ENCODE assay signal across 8 cellular contexts in the genomic region with DNA sequence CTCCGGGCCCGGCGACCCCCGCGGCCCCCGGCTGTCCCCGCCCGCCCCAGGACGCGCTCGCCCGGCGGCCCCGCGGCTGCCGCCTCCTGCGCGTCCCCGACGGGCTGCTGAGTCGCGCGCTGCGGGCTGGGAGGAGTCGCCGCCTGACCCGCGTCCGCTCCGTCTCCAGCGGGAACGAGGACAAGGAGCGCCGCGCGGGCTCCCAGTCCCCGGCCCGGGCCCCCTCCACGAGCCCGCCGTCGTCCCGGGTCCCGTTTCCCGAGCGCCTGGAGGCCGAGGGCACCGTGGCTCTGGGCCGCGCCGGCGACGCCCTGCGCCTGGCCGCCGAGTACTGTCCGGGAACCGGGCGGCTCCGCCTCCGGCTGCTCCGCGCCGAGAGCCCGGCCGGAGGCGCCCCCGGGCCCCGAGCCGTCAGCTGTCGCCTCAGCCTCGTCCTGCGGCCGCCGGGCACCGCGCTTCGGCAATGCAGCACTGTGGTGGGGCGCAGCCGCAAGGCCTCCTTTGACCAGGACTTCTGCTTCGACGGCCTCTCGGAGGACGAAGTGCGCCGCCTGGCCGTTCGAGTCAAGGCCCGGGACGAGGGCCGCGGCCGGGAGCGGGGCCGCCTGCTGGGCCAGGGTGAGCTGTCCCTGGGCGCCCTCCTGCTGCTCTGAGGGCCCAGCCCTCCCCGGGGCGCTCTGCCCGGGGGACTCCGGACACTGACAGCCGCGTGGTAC. TPM values are rescaled to one million over a fixed set of nuclear protein-coding genes. Genes with fewer than 3 reads are reported as not detected.
DNase-seq lines count a peak whose midpoint lies in the region; ATAC-seq and TF ChIP-seq lines count a peak whose summit lies in the region.

No MANE protein-coding gene starts in this region.

- TF ChIP-seq POLR2A in sigmoid colon (IDR thresholded peaks at IDR 0.05) = no peak

- peak overlapping the region; percentile 88 for H3K4me2 ChIP-seq in PC-9

- intact Hi-C loops in PC-9 (cut with micrococcal nuclease; ENCODE audit: unreplicated experiment) = no loop called here
- intact Hi-C loops in sigmoid colon (cut with DNase I) = no loop called here

- H3K27me3 ChIP-seq in AG04450 (ENCODE audit: control insufficient read depth, insufficient read depth, low read length) (peaks cover 25% of the 10 kb centered on the region), PC-9 (ENCODE audit: insufficient read depth, low read depth) (no peaks in the 10 kb centered on the region), sigmoid colon (peaks cover 3 to 58% (median 28%) of the 10 kb centered on the region in 3 donors)

- DNase-seq in AG04450 (ENCODE audit: low read depth, low spot score) (no peak), PC-9 (peak; percentile 41 to 52), amniotic epithelial cell (ENCODE audit: low read depth) (peak; percentile 24), sigmoid colon (peak; percentile 66), NCI-H187 (lab: John Stamatoyannopoulos, UW) (no peak)

- H4K20me1 ChIP-seq in PC-9 (ENCODE audit: insufficient read depth) = no peaks in the 10 kb centered on the region

- BruUV-seq in PC-9 (replicated peaks; lab: Mats Ljungman, UMichigan) = no TSS peak

- peaks cover 42% of the 10 kb centered on the region for H3K4me1 ChIP-seq in PC-9 (replicated peaks; ENCODE audit: insufficient read depth)
- H3K4me1 ChIP-seq in sigmoid colon = peaks cover 0 to 27% (median 22%) of the 10 kb centered on the region in 4 donors

- no peak overlapping the region for H3K27ac ChIP-seq in AG04450 (ENCODE audit: low read depth, low read length)
- H3K27ac ChIP-seq in PC-9 = peak overlapping the region; percentile 33; the same call in 1 of the 2 replicates
- peak overlapping the region in 3 of 4 donors; percentile 38 to 49 (median 43) for H3K27ac ChIP-seq in sigmoid colon

- no peak for TF ChIP-seq EP300 in sigmoid colon (IDR thresholded peaks at IDR 0.05)

- peak overlapping the region; percentile 74 for H2AFZ ChIP-seq in PC-9

- H3K79me2 ChIP-seq in PC-9 (ENCODE audit: low read depth) = no peaks in the 10 kb centered on the region

- peaks cover 26% of the 10 kb centered on the region for H3F3A ChIP-seq in PC-9 (ENCODE audit: insufficient read depth, low read depth)

- no peaks in the 10 kb centered on the region for H3K36me3 ChIP-seq in PC-9 (ENCODE audit: low read depth)
- no peaks in the 10 kb centered on the region for H3K36me3 ChIP-seq in sigmoid colon

- CTCF ChIA-PET in AG04450 (lab: Charles Lee) = interaction anchor here (1.5 to 6.6 kb wide), 2 partner anchors 8 to 200 kb away, joined by 4 to 35 read pairs; a partner anchor contains a TSS
- CTCF ChIA-PET in PC-9 (lab: Charles Lee) = no interaction called here

- H3K9me2 ChIP-seq in PC-9 (ENCODE audit: insufficient read depth) = no peaks in the 10 kb centered on the region

- peak; percentile 31 for ATAC-seq in GM19035 (IDR thresholded peaks at IDR 0.05; ENCODE audit: unreplicated experiment)
- ATAC-seq in GM18502 (IDR thresholded peaks at IDR 0.05; ENCODE audit: poor library complexity, unreplicated experiment) = no peak

- TF ChIP-seq CTCF in AG04450 (IDR thresholded peaks at IDR 0.05; ENCODE audit: low read depth, low read length) = peak; percentile 21; the same call in 1 of the 2 replicates
- no peak; the same call in 1 of the 2 replicates for TF ChIP-seq CTCF in PC-9 (conservative IDR thresholded peaks at IDR 0.05)
- peak in 1 of 4 experiments; percentile 14 for TF ChIP-seq CTCF in sigmoid colon (IDR thresholded peaks at IDR 0.05)

- H3K9me3 ChIP-seq in AG04450 (ENCODE audit: control insufficient read depth, insufficient read depth, low read length) = no peaks in the 10 kb centered on the region; the same call in 1 of the 2 replicates
- H3K9me3 ChIP-seq in PC-9 (ENCODE audit: insufficient read depth, low read depth) = no peaks in the 10 kb centered on the region
- H3K9me3 ChIP-seq in sigmoid colon = no peaks in the 10 kb centered on the region

- POLR2A ChIA-PET in AG04450 (lab: Yijun Ruan, JAX) = no interaction called here
- POLR2A ChIA-PET in PC-9 (lab: Charles Lee; ENCODE audit: unreplicated experiment) = no interaction called here

- 1% methylated on average over 102 of the region's 102 CpGs for WGBS in sigmoid colon, 2 donors

- H3K4me3 ChIP-seq in AG04450 (ENCODE audit: low read depth, low read length) (peak overlapping the region; percentile 44; the same call in 1 of the 2 replicates), PC-9 (peak overlapping the region; percentile 59; the same call in 1 of the 2 replicates), iPS-11a (ENCODE audit: low read depth, low read length) (peak overlapping the region; percentile 6), sigmoid colon (peak overlapping the region; percentile 27 to 57 (median 52))

RNA-seq across cellular contexts. Expression of a gene that starts 1.5 kb away (rescaled TPM):
- polyA plus RNA-seq in AG04450 (2011; rRNA removed) = not detected in 2 replicates
- not detected in 2 replicates for polyA minus RNA-seq in AG04450 (2011; rRNA and poly(A)+ RNA removed)
- total RNA-seq in PC-9 (2021) = 0.09 TPM in 1 of 2 replicates, not detected in the other
- under 1 TPM in 1 of 4 donors, not detected in 3; 0.27 TPM for total RNA-seq in sigmoid colon
- polyA plus RNA-seq in sigmoid colon = 1 to 10 TPM in 1 of 3 donors, under 1 TPM in 2; under 0.01 to 2.2 (median 0.23) TPM

RNA-seq across cellular contexts. Expression of a gene that starts 8.0 kb away (rescaled TPM):
- polyA plus RNA-seq in AG04450 (2011; rRNA removed) (17.8 and 18.4 TPM in 2 replicates), sigmoid colon (10 to 100 TPM in 1 of 3 donors, 1 to 10 TPM in 2; 2.1 to 18.2 (median 6.6) TPM)
- polyA minus RNA-seq in AG04450 (2011; rRNA and poly(A)+ RNA removed) = 54.0 and 107 TPM in 2 replicates
- total RNA-seq in PC-9 (2021) (40.0 and 48.9 TPM in 2 replicates), sigmoid colon (100 to 1,000 TPM in 2 of 4 donors, 10 to 100 TPM in 2; 71.5 to 112 (median 94.4) TPM)

Comparison
In these comparisons a context has a peak if more than half of its experiments do, and no peak if none do; other contexts are left out.
1. DNase-seq: peak in PC-9 (2 of 2), amniotic epithelial cell (single experiment) and sigmoid colon (single experiment); none in AG04450 (single experiment) and NCI-H187 (0 of 2).
2. H3K4me3 ChIP-seq: peak in every context shown above with its lines; median percentile 59 in PC-9; 52 in sigmoid colon; 44 in AG04450; 6 in iPS-11a.